ENCODE assay signal across 21 cellular contexts in the genomic region with DNA sequence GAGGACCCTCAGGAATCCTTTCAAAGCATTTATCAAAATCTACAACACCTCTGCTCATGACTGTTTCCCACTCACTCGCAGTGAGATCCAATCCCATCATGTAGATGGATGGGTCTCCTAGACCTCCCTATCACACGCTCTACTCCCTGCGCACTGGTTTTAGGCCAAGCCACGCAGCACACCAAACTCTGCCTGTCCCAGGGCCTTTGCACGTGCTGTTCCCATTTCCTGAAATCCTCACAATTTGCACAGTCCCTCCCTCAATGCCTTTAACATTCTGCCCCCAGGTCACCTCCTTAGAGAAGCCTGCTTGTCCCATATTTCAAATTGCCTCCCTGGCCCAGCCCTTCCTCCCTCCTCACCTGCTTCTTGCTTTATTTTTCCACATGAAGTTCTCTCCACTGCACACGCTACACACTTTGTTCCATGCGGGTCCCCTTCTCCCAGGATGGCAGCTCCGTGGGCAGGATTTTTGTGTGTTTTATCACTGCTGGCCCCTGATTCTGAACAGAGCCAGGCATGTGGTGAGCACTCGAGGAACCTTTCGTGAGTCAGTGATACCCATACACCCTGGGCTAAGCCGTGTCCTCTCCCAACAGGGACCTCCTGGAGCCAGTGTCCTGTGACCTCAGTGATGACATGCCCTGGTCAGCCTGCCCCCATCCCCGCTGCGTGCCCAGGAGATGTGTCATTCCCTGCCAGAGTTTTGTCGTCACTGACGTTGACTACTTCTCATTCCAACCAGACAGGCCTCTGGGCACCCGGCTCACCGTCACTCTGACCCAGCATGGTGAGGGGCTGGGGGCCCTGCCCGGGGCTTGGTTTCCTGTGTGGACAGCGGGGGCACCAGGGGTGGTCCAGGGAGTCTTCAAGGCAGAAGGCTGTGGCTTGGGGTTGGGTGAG. TPM values are rescaled to one million over a fixed set of nuclear protein-coding genes. Genes with fewer than 3 reads are reported as not detected.
A peak's percentile ranks its signal among the peaks of the same experiment; 100 is the strongest.
DNase-seq lines count a peak whose midpoint lies in the region; ATAC-seq, FAIRE-seq and TF ChIP-seq lines count a peak whose summit lies in the region.
"Had no signal": no experiment of that assay in that cellular context is flagged by ENCODE, and none has a peak within 500 bp of the region (broad histone marks: within the 10 kb centered on the region; RNA-seq: fewer than 3 reads in every experiment).

No MANE protein-coding gene starts in this region.

- no peaks in the 10 kb centered on the region for H3K36me3 ChIP-seq in astrocyte (ENCODE audit: insufficient read depth, low read length)
- H3K36me3 ChIP-seq: ascending aorta, SJCRH30, thyroid gland had no signal

- H3K9me3 ChIP-seq in astrocyte (ENCODE audit: insufficient read depth, low read depth, low read length): no peaks in the 10 kb centered on the region
- H3K9me3 ChIP-seq: ascending aorta, SJCRH30, thyroid gland had no signal

- H3K4me3 Mint-ChIP-seq in activated CD8-positive, alpha-beta memory T cell treated with anti-CD3 and anti-CD28 coated beads, Interleukin-2, amount 10 ng/mL, durations not matched to agents 7 days and 5 days: no peak overlapping the region
- H3K4me3 Mint-ChIP-seq in HFFc6 (no peak overlapping the region), astrocyte (ENCODE audit: unreplicated experiment) (no peak overlapping the region)
- no peak overlapping the region for H3K4me3 Mint-ChIP-seq in stimulated activated effector memory CD8-positive, alpha-beta T cell treated with anti-CD3 and anti-CD28 coated beads, Interleukin-12 subunit alpha, Interleukin-12 subunit beta, amount 100 ng/mL, for 72 hours
- H3K4me3 Mint-ChIP-seq: activated CD4-positive, alpha-beta T cell treated with anti-CD3 and anti-CD28 coated beads for 36 hours; activated naive CD4-positive, alpha-beta T cell treated with anti-CD3 and anti-CD28 coated beads for 36 hours; IgD-negative memory B cell had no signal

- H4K20me1 ChIP-seq in astrocyte (ENCODE audit: insufficient read depth, low read length): no peaks in the 10 kb centered on the region

- H3K9me3 Mint-ChIP-seq in activated CD8-positive, alpha-beta memory T cell treated with anti-CD3 and anti-CD28 coated beads, Interleukin-2, amount 10 ng/mL, durations not matched to agents 7 days and 5 days (ENCODE audit: low read depth): no peaks in the 10 kb centered on the region
- H3K9me3 Mint-ChIP-seq in HFFc6 (no peaks in the 10 kb centered on the region; the same call in 1 of the 2 replicates), astrocyte (ENCODE audit: unreplicated experiment) (peaks cover 5% of the 10 kb centered on the region)
- no peaks in the 10 kb centered on the region for H3K9me3 Mint-ChIP-seq in stimulated activated effector memory CD8-positive, alpha-beta T cell treated with anti-CD3 and anti-CD28 coated beads, Interleukin-12 subunit alpha, Interleukin-12 subunit beta, amount 100 ng/mL, for 72 hours
- H3K9me3 Mint-ChIP-seq: activated naive CD4-positive, alpha-beta T cell treated with anti-CD3 and anti-CD28 coated beads for 36 hours; IgD-negative memory B cell had no signal

- H3K36me3 Mint-ChIP-seq in activated CD8-positive, alpha-beta memory T cell treated with anti-CD3 and anti-CD28 coated beads, Interleukin-2, amount 10 ng/mL, durations not matched to agents 7 days and 5 days: peaks cover 5% of the 10 kb centered on the region
- H3K36me3 Mint-ChIP-seq in HFFc6 (ENCODE audit: low read depth) (no peaks in the 10 kb centered on the region), astrocyte (ENCODE audit: low read depth, unreplicated experiment) (peaks cover 3% of the 10 kb centered on the region)
- H3K36me3 Mint-ChIP-seq in stimulated activated effector memory CD8-positive, alpha-beta T cell treated with anti-CD3 and anti-CD28 coated beads, Interleukin-12 subunit alpha, Interleukin-12 subunit beta, amount 100 ng/mL, for 72 hours: peaks cover 14% of the 10 kb centered on the region

- H3K4me2 ChIP-seq in astrocyte (ENCODE audit: low read length): no peak overlapping the region

- CTCF ChIA-PET in activated CD8-positive, alpha-beta memory T cell treated with anti-CD3 and anti-CD28 coated beads, Interleukin-2, amount 10 ng/mL, durations not matched to agents 7 days and 5 days (lab: Charles Lee): interaction anchor here (2.6 kb wide), 1 partner anchor 52 kb away, joined by 9 read pairs; no protein-coding TSS in a partner anchor

- peak overlapping the region; percentile 68 for H3K27ac Mint-ChIP-seq in activated CD8-positive, alpha-beta memory T cell treated with anti-CD3 and anti-CD28 coated beads, Interleukin-2, amount 10 ng/mL, durations not matched to agents 7 days and 5 days
- peak overlapping the region; percentile 50; the same call in 1 of the 2 replicates for H3K27ac Mint-ChIP-seq in HFFc6
- H3K27ac Mint-ChIP-seq in astrocyte (ENCODE audit: unreplicated experiment): peak overlapping the region; percentile 66
- peak overlapping the region; percentile 65 for H3K27ac Mint-ChIP-seq in stimulated activated effector memory CD8-positive, alpha-beta T cell treated with anti-CD3 and anti-CD28 coated beads, Interleukin-12 subunit alpha, Interleukin-12 subunit beta, amount 100 ng/mL, for 72 hours
- H3K27ac Mint-ChIP-seq: activated CD4-positive, alpha-beta T cell treated with anti-CD3 and anti-CD28 coated beads for 36 hours; activated naive CD4-positive, alpha-beta T cell treated with anti-CD3 and anti-CD28 coated beads for 36 hours had no signal

- TF ChIP-seq CTCF in HFFc6 (IDR thresholded peaks at IDR 0.05) (no peak), astrocyte (IDR thresholded peaks at IDR 0.05; ENCODE audit: insufficient read depth, low read depth, low read length) (no peak)

- H3K27me3 Mint-ChIP-seq in activated CD8-positive, alpha-beta memory T cell treated with anti-CD3 and anti-CD28 coated beads, Interleukin-2, amount 10 ng/mL, durations not matched to agents 7 days and 5 days: peaks cover 7% of the 10 kb centered on the region
- H3K27me3 Mint-ChIP-seq in HFFc6 (ENCODE audit: insufficient read depth): peaks cover 28% of the 10 kb centered on the region
- peaks cover 47% of the 10 kb centered on the region for H3K27me3 Mint-ChIP-seq in astrocyte (ENCODE audit: low read depth, unreplicated experiment)
- H3K27me3 Mint-ChIP-seq: IgD-negative memory B cell had no signal

- ATAC-seq in activated CD8-positive, alpha-beta memory T cell treated with anti-CD3 and anti-CD28 coated beads, Interleukin-2, amount 10 ng/mL, durations not matched to agents 7 days and 5 days: no peak
- no peak for ATAC-seq in stimulated activated effector memory CD8-positive, alpha-beta T cell treated with anti-CD3 and anti-CD28 coated beads, Interleukin-12 subunit alpha, Interleukin-12 subunit beta, amount 100 ng/mL, for 72 hours
- no peak for ATAC-seq in HG03469 (IDR thresholded peaks at IDR 0.05; ENCODE audit: unreplicated experiment)
- ATAC-seq: activated CD4-positive, alpha-beta T cell treated with anti-CD3 and anti-CD28 coated beads for 36 hours; left ventricle myocardium superior had no signal

- H3K4me1 ChIP-seq in astrocyte (ENCODE audit: insufficient read depth, low read length): no peaks in the 10 kb centered on the region
- H3K4me1 ChIP-seq: ascending aorta, SJCRH30, thyroid gland had no signal

- H3K9ac ChIP-seq in astrocyte (ENCODE audit: low read length): no peak overlapping the region

- H3K27me3 ChIP-seq in astrocyte (ENCODE audit: insufficient read depth, low read length): peaks cover 5% of the 10 kb centered on the region
- H3K27me3 ChIP-seq: ascending aorta, SJCRH30, thyroid gland had no signal

- no peak overlapping the region for H3K27ac ChIP-seq in astrocyte (ENCODE audit: low read depth, low read length)
- H3K27ac ChIP-seq: ascending aorta, SJCRH30, thyroid gland had no signal

- H3K4me3 ChIP-seq in astrocyte (ENCODE audit: insufficient read depth, low read depth, low read length): no peak overlapping the region
- H3K4me3 ChIP-seq: ascending aorta, SJCRH30, thyroid gland had no signal

- no peak for DNase-seq in activated CD8-positive, alpha-beta memory T cell treated with anti-CD3 and anti-CD28 coated beads, Interleukin-2, amount 10 ng/mL, durations not matched to agents 7 days and 5 days
- no peak for DNase-seq in activated CD8-positive, alpha-beta memory T cell treated with anti-CD3 and anti-CD28 coated beads, Interleukin-2, amount 50 U/mL, for 4 hours
- DNase-seq in HFFc6 (peak; percentile 12), astrocyte (ENCODE audit: low read depth) (peak; percentile 2), SK-N-DZ (ENCODE audit: low spot score) (no peak)
- DNase-seq in stimulated activated effector memory CD8-positive, alpha-beta T cell treated with anti-CD3 and anti-CD28 coated beads, Interleukin-12 subunit alpha, Interleukin-12 subunit beta, amount 100 ng/mL, for 72 hours (ENCODE audit: low spot score in 2 of 2): no peak
- DNase-seq in stimulated activated CD4-positive, alpha-beta T cell treated with anti-CD3 and anti-CD28 coated beads, Interleukin-4, amount 100 ng/mL, for 1 hour: no peak
- DNase-seq: activated CD4-positive, alpha-beta T cell treated with anti-CD3 and anti-CD28 coated beads for 36 hours; activated naive CD4-positive, alpha-beta T cell treated with anti-CD3 and anti-CD28 coated beads for 36 hours; left ventricle myocardium superior; NCI-H2081 treated with DMSO at 0.1 percent for 48 hours; NCI-H524 treated with DMSO at 0.1 percent for 48 hours; stimulated activated CD4-positive, alpha-beta T cell treated with anti-CD3 and anti-CD28 coated beads, Interleukin-4, amount 100 ng/mL, for 24 hours; T1000; thyroid gland had no signal

- peaks cover 39% of the 10 kb centered on the region for H3K4me1 Mint-ChIP-seq in activated CD8-positive, alpha-beta memory T cell treated with anti-CD3 and anti-CD28 coated beads, Interleukin-2, amount 10 ng/mL, durations not matched to agents 7 days and 5 days
- H3K4me1 Mint-ChIP-seq in HFFc6 (ENCODE audit: low read depth) (peaks cover 12% of the 10 kb centered on the region), astrocyte (ENCODE audit: low read depth, unreplicated experiment) (no peaks in the 10 kb centered on the region)
- peaks cover 30% of the 10 kb centered on the region for H3K4me1 Mint-ChIP-seq in stimulated activated effector memory CD8-positive, alpha-beta T cell treated with anti-CD3 and anti-CD28 coated beads, Interleukin-12 subunit alpha, Interleukin-12 subunit beta, amount 100 ng/mL, for 72 hours
- H3K4me1 Mint-ChIP-seq: activated CD4-positive, alpha-beta T cell treated with anti-CD3 and anti-CD28 coated beads for 36 hours had no signal

- H3K79me2 ChIP-seq in astrocyte (ENCODE audit: insufficient read depth, low read length): no peaks in the 10 kb centered on the region

- no peak overlapping the region for H2AFZ ChIP-seq in astrocyte (ENCODE audit: low read depth, low read length)

- FAIRE-seq in astrocyte (lab: Jason Lieb, UNC): no peak
- FAIRE-seq: A204.1 had no signal

RNA-seq across cellular contexts. Expression of a gene that starts 12.2 kb away (rescaled TPM):
- total RNA-seq in activated CD8-positive, alpha-beta memory T cell treated with anti-CD3 and anti-CD28 coated beads, Interleukin-2, amount 10 ng/mL, durations not matched to agents 7 days and 5 days: 10 to 100 TPM in 1 of 2 experiments, 1 to 10 TPM in 1; 3.0 to 26.9 TPM
- 1 to 10 TPM in 5 of 6 experiments, under 1 TPM in 1; 0.76 to 3.2 (median 2.4) TPM for total RNA-seq in HFFc6 (2021; fragmentation: NEBNext Ultra II Directional; extraction: Animal tissue kit (Norgen Biotek cat#: 25700))
- total RNA-seq in astrocyte: 0.09 and 0.31 TPM in 2 replicates
- not detected in 2 replicates for polyA plus RNA-seq in SK-N-DZ (2014; cell fraction: cytosol; rRNA removed)
- not detected in 2 replicates for polyA plus RNA-seq in SK-N-DZ (2014; cell fraction: nucleus; rRNA removed)
- total RNA-seq: osteocyte, SJCRH30 had no signal

Comparison
In these comparisons a context has a peak if more than half of its experiments do, and no peak if none do; other contexts are left out.
1. DNase-seq: peak in HFFc6 (single experiment) and astrocyte (single experiment); none in activated CD8-positive, alpha-beta memory T cell treated with anti-CD3 and anti-CD28 coated beads, Interleukin-2, amount 10 ng/mL, durations not matched to agents 7 days and 5 days (single experiment), activated CD8-positive, alpha-beta memory T cell treated with anti-CD3 and anti-CD28 coated beads, Interleukin-2, amount 50 U/mL, for 4 hours (single experiment), stimulated activated effector memory CD8-positive, alpha-beta T cell treated with anti-CD3 and anti-CD28 coated beads, Interleukin-12 subunit alpha, Interleukin-12 subunit beta, amount 100 ng/mL, for 72 hours (0 of 2), SK-N-DZ (single experiment) and stimulated activated CD4-positive, alpha-beta T cell treated with anti-CD3 and anti-CD28 coated beads, Interleukin-4, amount 100 ng/mL, for 1 hour (single experiment).
2. Peak in every context shown above with its lines, with median percentiles within 50 percentile points of each other: H3K27ac Mint-ChIP-seq.